13 cellular contexts compared by ENCODE assay signal in genomic region chr11:2813141-2813908, GRCh38.
DNase-seq lines count a peak whose midpoint lies in the region; TF ChIP-seq lines count a peak whose summit lies in the region.
"Had no signal": no experiment of that assay in that cellular context is flagged by ENCODE, and none has a peak within 500 bp of the region (broad histone marks: within the 10 kb centered on the region; RNA-seq: fewer than 3 reads in every experiment).

No MANE protein-coding gene starts in this region.

- H3K4me3 Mint-ChIP-seq in MCF 10A (ENCODE audit: unreplicated experiment): no peak overlapping the region
- H3K4me3 Mint-ChIP-seq: CD8-positive, alpha-beta memory T cell had no signal

- H3K36me3 ChIP-seq in brain microvascular endothelial cell (replicated peaks): no peaks in the 10 kb centered on the region

- CTCF ChIA-PET in AG04449 (lab: Yijun Ruan, JAX): no interaction called here
- CTCF ChIA-PET in MCF 10A (lab: Yijun Ruan, JAX): no interaction called here

- peaks cover 38% of the 10 kb centered on the region for H3K9me3 Mint-ChIP-seq in MCF 10A (ENCODE audit: unreplicated experiment)

- H3K27ac Mint-ChIP-seq in MCF 10A (ENCODE audit: low read depth, unreplicated experiment): no peak overlapping the region

- no peak overlapping the region for H3K4me3 ChIP-seq in AG04449 (ENCODE audit: low read depth, low read length)
- H3K4me3 ChIP-seq in HL-60 (replicated peaks; ENCODE audit: insufficient read depth, low read length): no peak overlapping the region
- no peak overlapping the region for H3K4me3 ChIP-seq in brain microvascular endothelial cell (ENCODE audit: low read depth, low read length)

- H3K27ac ChIP-seq in HL-60 (replicated peaks) (peak overlapping the region; percentile 43; the same call in 1 of the 2 replicates), brain microvascular endothelial cell (no peak overlapping the region)

- H3K4me1 Mint-ChIP-seq in MCF 10A (ENCODE audit: insufficient read depth, unreplicated experiment): no peaks in the 10 kb centered on the region

- in situ Hi-C loops in brain microvascular endothelial cell (cut with HindIII; ENCODE audit: low pct_ligation_motif_present, low sequenced_read_pairs): no loop called here

- no peaks in the 10 kb centered on the region for H3K36me3 Mint-ChIP-seq in MCF 10A (ENCODE audit: insufficient read depth, unreplicated experiment)

- H3K27me3 Mint-ChIP-seq in MCF 10A (ENCODE audit: insufficient read depth, unreplicated experiment): peaks cover 36% of the 10 kb centered on the region

- TF ChIP-seq CTCF in AG04449 (IDR thresholded peaks at IDR 0.05; ENCODE audit: insufficient read depth, low read length, missing control alignments) (no peak), HL-60 (IDR thresholded peaks at IDR 0.05; ENCODE audit: insufficient read depth, low read length) (no peak), brain microvascular endothelial cell (IDR thresholded peaks at IDR 0.05; ENCODE audit: low read depth, low read length, missing control alignments) (no peak), MCF 10A (IDR thresholded peaks at IDR 0.05; ENCODE audit: unreplicated experiment) (no peak)

- intact Hi-C loops in MCF 10A (cut with micrococcal nuclease): no loop called here

- BruUV-seq in MCF 10A (replicated peaks; lab: Mats Ljungman, UMichigan): no TSS peak

- no peaks in the 10 kb centered on the region for H3K27me3 ChIP-seq in HL-60 (ENCODE audit: insufficient read depth, poor library complexity, severe bottlenecking)
- peaks cover 6% of the 10 kb centered on the region for H3K27me3 ChIP-seq in brain microvascular endothelial cell (replicated peaks)

- POLR2A ChIA-PET in AG04449 (lab: Yijun Ruan, JAX) (interaction anchor here (1.0 kb wide), 1 partner anchor 12 kb away, joined by 3 read pairs; no protein-coding TSS in a partner anchor), MCF 10A (lab: Yijun Ruan, JAX) (interaction anchor here (0.6 to 1.1 kb wide), 2 partner anchors 93 to 132 kb away, joined by 4 read pairs; no protein-coding TSS in a partner anchor)

- peak; percentile 24 for DNase-seq in AG04449 (ENCODE audit: low read depth, low spot score)
- no peak for DNase-seq in HL-60 (ENCODE audit: low read depth in 1 of 2, low spot score in 1 of 2)
- peak; percentile 83 for DNase-seq in brain microvascular endothelial cell
- peak; percentile 93 for DNase-seq in myocyte (ENCODE audit: low read depth)
- no peak for DNase-seq in cerebellar nuclear complex (lab: John Stamatoyannopoulos, UW)
- DNase-seq in MCF 10A (ENCODE audit: unreplicated experiment): no peak
- no peak for DNase-seq in NCI-H226
- no peak for DNase-seq in kidney glomerular epithelial cell (lab: John Stamatoyannopoulos, UW)
- DNase-seq: activated CD8-positive, alpha-beta memory T cell treated with anti-CD3 and anti-CD28 coated beads, Interleukin-2, amount 50 U/mL, for 4 hours; central memory CD4-positive, alpha-beta T cell; NCI-H1417 treated with DMSO at 0.1 percent for 48 hours; T-helper 2 cell had no signal

Comparison
In these comparisons a context has a peak if more than half of its experiments do, and no peak if none do; other contexts are left out.
1. DNase-seq: peak in AG04449 (single experiment), brain microvascular endothelial cell (single experiment) and myocyte (single experiment); none in HL-60 (0 of 2), cerebellar nuclear complex (0 of 2), MCF 10A (single experiment), NCI-H226 (single experiment) and kidney glomerular epithelial cell (single experiment).